Comparison of ENCODE assay signal across 12 cellular contexts in the genomic region with DNA sequence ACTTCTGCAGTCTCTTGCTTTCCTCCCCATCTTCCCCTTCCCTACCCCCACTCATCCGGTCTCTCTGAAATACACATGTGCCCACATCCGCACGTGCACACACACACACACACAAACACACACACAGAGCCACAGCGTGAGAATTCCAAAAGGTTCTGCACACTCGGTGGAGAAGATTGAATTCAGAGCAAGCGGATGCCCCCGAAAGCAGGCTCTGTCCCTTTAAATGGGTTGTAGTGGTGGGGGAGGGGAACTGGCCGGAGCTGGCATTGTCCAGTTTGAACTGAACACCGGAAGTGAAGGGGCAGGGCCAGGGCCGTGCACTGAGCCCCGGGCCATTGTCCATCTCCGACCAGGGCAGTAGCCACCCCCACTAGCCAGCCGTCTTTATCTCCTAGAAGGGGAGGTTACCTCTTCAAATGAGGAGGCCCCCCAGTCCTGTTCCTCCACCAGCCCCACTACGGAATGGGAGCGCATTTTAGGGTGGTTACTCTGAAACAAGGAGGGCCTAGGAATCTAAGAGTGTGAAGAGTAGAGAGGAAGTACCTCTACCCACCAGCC. TPM values are rescaled to one million over a fixed set of nuclear protein-coding genes. Genes with fewer than 3 reads are reported as not detected.
A peak's percentile ranks its signal among the peaks of the same experiment; 100 is the strongest.
DNase-seq lines count a peak whose midpoint lies in the region; ATAC-seq and TF ChIP-seq lines count a peak whose summit lies in the region.
"Had no signal": no experiment of that assay in that cellular context is flagged by ENCODE, and none has a peak within 500 bp of the region (broad histone marks: within the 10 kb centered on the region; RNA-seq: fewer than 3 reads in every experiment).

No MANE protein-coding gene starts in this region.

- H3K36me3 ChIP-seq in parathyroid adenoma (ENCODE audit: control insufficient read depth, insufficient read depth, low read length): no peaks in the 10 kb centered on the region
- H3K36me3 ChIP-seq in A673 (ENCODE audit: insufficient read depth, low read length, poor library complexity, severe bottlenecking): no peaks in the 10 kb centered on the region
- H3K36me3 ChIP-seq in suprapubic skin: no peaks in the 10 kb centered on the region

- intact Hi-C loops in A673 (cut with micrococcal nuclease; ENCODE audit: unreplicated experiment): no loop called here

- peak overlapping the region; percentile 41 to 67 for H3K4me3 Mint-ChIP-seq in activated T-cell treated with anti-CD3 and anti-CD28 coated beads, Interleukin-2, amount 50 U/mL, for 72 hours
- peak overlapping the region; percentile 84 for H3K4me3 Mint-ChIP-seq in endothelial cell (ENCODE audit: unreplicated experiment)

- ATAC-seq in activated T-cell treated with anti-CD3 and anti-CD28 coated beads, Interleukin-2, amount 50 U/mL, for 72 hours (replicated peaks in 1 of 2): no peak
- no peak for ATAC-seq in GM21737 (IDR thresholded peaks at IDR 0.05; ENCODE audit: unreplicated experiment)

- no peak overlapping the region for H3K9ac ChIP-seq in parathyroid adenoma
- H3K9ac ChIP-seq: GM23248 had no signal

- DNase-seq in activated T-cell treated with anti-CD3 and anti-CD28 coated beads, Interleukin-2, amount 50 U/mL, for 72 hours: no peak
- no peak for DNase-seq in activated T-cell treated with anti-CD3 and anti-CD28 coated beads, Interleukin-2, amount 50 U/mL, for 48 hours
- DNase-seq in NCI-H2227 (lab: John Stamatoyannopoulos, UW; ENCODE audit: unreplicated experiment) (peak; percentile 51), endothelial cell (ENCODE audit: low spot score) (peak; percentile 73), A673 (ENCODE audit: low spot score) (no peak), suprapubic skin (ENCODE audit: low spot score in 2 of 2) (no peak)
- DNase-seq: NCI-H774 had no signal

- no peaks in the 10 kb centered on the region for H3K36me3 Mint-ChIP-seq in activated T-cell treated with anti-CD3 and anti-CD28 coated beads, Interleukin-2, amount 50 U/mL, for 72 hours (ENCODE audit: insufficient read depth in 2 of 2)
- H3K36me3 Mint-ChIP-seq in endothelial cell (ENCODE audit: low read depth, unreplicated experiment): no peaks in the 10 kb centered on the region

- H3K27ac Mint-ChIP-seq in activated T-cell treated with anti-CD3 and anti-CD28 coated beads, Interleukin-2, amount 50 U/mL, for 72 hours: no peak overlapping the region
- H3K27ac Mint-ChIP-seq in endothelial cell (ENCODE audit: unreplicated experiment): peak overlapping the region; percentile 65

- no peaks in the 10 kb centered on the region for H3K79me2 ChIP-seq in parathyroid adenoma

- no peaks in the 10 kb centered on the region for H3K9me3 ChIP-seq in parathyroid adenoma (ENCODE audit: control insufficient read depth, low read length)
- H3K9me3 ChIP-seq in A673 (ENCODE audit: low read depth, low read length, poor library complexity, severe bottlenecking): no peaks in the 10 kb centered on the region
- H3K9me3 ChIP-seq in suprapubic skin: no peaks in the 10 kb centered on the region

- TF ChIP-seq CTCF in endothelial cell (IDR thresholded peaks at IDR 0.05; ENCODE audit: unreplicated experiment): no peak
- no peak for TF ChIP-seq CTCF in parathyroid adenoma (IDR thresholded peaks at IDR 0.05)
- no peak for TF ChIP-seq CTCF in A673 (conservative IDR thresholded peaks at IDR 0.05; ENCODE audit: low read depth, low read length)
- TF ChIP-seq CTCF in suprapubic skin (IDR thresholded peaks at IDR 0.05): no peak

- H3K27ac ChIP-seq in parathyroid adenoma (peak overlapping the region; percentile 49), A673 (ENCODE audit: low read depth, low read length, poor library complexity, severe bottlenecking) (no peak overlapping the region), suprapubic skin (no peak overlapping the region)
- H3K27ac ChIP-seq: epithelial cell of prostate, GM23248 had no signal

- POLR2A ChIA-PET in A673 (lab: Charles Lee; ENCODE audit: low non-redundant PET): no interaction called here

- peak overlapping the region; percentile 75 for H2AFZ ChIP-seq in parathyroid adenoma
- H2AFZ ChIP-seq: GM23248 had no signal

- peaks cover 59% of the 10 kb centered on the region for H3K27me3 Mint-ChIP-seq in activated T-cell treated with anti-CD3 and anti-CD28 coated beads, Interleukin-2, amount 50 U/mL, for 72 hours (ENCODE audit: low read depth)
- peaks cover 8% of the 10 kb centered on the region for H3K27me3 Mint-ChIP-seq in endothelial cell (ENCODE audit: unreplicated experiment)

- no peak for TF ChIP-seq EP300 in suprapubic skin (IDR thresholded peaks at IDR 0.05)

- no TSS peak for BruUV-seq in A673 (replicated peaks; lab: Mats Ljungman, UMichigan)

- TF ChIP-seq POLR2A in suprapubic skin (IDR thresholded peaks at IDR 0.05): no peak

- H3K27me3 ChIP-seq in parathyroid adenoma (ENCODE audit: control insufficient read depth, insufficient read depth, low read length): peaks cover 17% of the 10 kb centered on the region
- peaks cover 71% of the 10 kb centered on the region for H3K27me3 ChIP-seq in A673 (replicated peaks; ENCODE audit: insufficient read depth, low read depth, low read length, poor library complexity)
- H3K27me3 ChIP-seq in suprapubic skin: peaks cover 53% of the 10 kb centered on the region

- CTCF ChIA-PET in A673 (lab: Charles Lee): no interaction called here

- peaks cover 22% of the 10 kb centered on the region for H3K4me1 Mint-ChIP-seq in activated T-cell treated with anti-CD3 and anti-CD28 coated beads, Interleukin-2, amount 50 U/mL, for 72 hours (ENCODE audit: low read depth)
- peaks cover 33% of the 10 kb centered on the region for H3K4me1 Mint-ChIP-seq in endothelial cell (ENCODE audit: unreplicated experiment)

- 2% methylated on average over 10 of the region's 15 CpGs for WGBS in suprapubic skin

- H3K4me3 ChIP-seq in parathyroid adenoma (ENCODE audit: low read depth, low read length) (no peak overlapping the region), A673 (ENCODE audit: low read depth, low read length, poor library complexity, severe bottlenecking) (no peak overlapping the region), suprapubic skin (no peak overlapping the region)
- H3K4me3 ChIP-seq: GM23248 had no signal

- H3K9me3 Mint-ChIP-seq in activated T-cell treated with anti-CD3 and anti-CD28 coated beads, Interleukin-2, amount 50 U/mL, for 72 hours: no peaks in the 10 kb centered on the region
- no peaks in the 10 kb centered on the region for H3K9me3 Mint-ChIP-seq in endothelial cell (ENCODE audit: unreplicated experiment)

- H3K4me2 ChIP-seq in parathyroid adenoma (ENCODE audit: low read length): no peak overlapping the region

- no peaks in the 10 kb centered on the region for H3K4me1 ChIP-seq in parathyroid adenoma
- no peaks in the 10 kb centered on the region for H3K4me1 ChIP-seq in A673 (ENCODE audit: insufficient read depth, low read length, poor library complexity, severe bottlenecking)
- no peaks in the 10 kb centered on the region for H3K4me1 ChIP-seq in suprapubic skin

RNA-seq across cellular contexts. Expression of gene LIN28A, which starts 1.3 kb away (rescaled TPM):
- not detected for total RNA-seq in activated T-cell treated with anti-CD3 and anti-CD28 coated beads, Interleukin-2, amount 50 U/mL, for 72 hours
- total RNA-seq in endothelial cell (ENCODE audit: unreplicated experiment): 107 TPM
- 0.15 and 0.39 TPM in 2 replicates for total RNA-seq in A673 (2021)
- not detected for total RNA-seq in suprapubic skin
- total RNA-seq: GM23248, myocyte had no signal

RNA-seq across cellular contexts. Expression of gene DHDDS, which starts 22.9 kb away (rescaled TPM):
- 10 to 100 TPM; 39.5 to 43.6 TPM for total RNA-seq in activated T-cell treated with anti-CD3 and anti-CD28 coated beads, Interleukin-2, amount 50 U/mL, for 72 hours
- 63.5 TPM for total RNA-seq in endothelial cell (ENCODE audit: unreplicated experiment)
- 50.7 and 53.6 TPM in 2 replicates for total RNA-seq in A673 (2021)
- total RNA-seq in suprapubic skin: 10 to 100 TPM; 35.6 to 55.8 (median 45.3) TPM

RNA-seq across cellular contexts. Expression of gene ZNF683, which starts 36.7 kb away (rescaled TPM):
- under 1 TPM in 1 of 2 donors, not detected in 1; 0.25 TPM for total RNA-seq in activated T-cell treated with anti-CD3 and anti-CD28 coated beads, Interleukin-2, amount 50 U/mL, for 72 hours
- not detected for total RNA-seq in endothelial cell (ENCODE audit: unreplicated experiment)
- total RNA-seq in A673 (2021): not detected in 2 replicates
- total RNA-seq in suprapubic skin: not detected
- total RNA-seq: GM23248, myocyte had no signal

RNA-seq across cellular contexts. Expression of gene CRYBG2, which starts 55.3 kb away (rescaled TPM):
- 1 to 10 TPM; 1.6 to 2.3 TPM for total RNA-seq in activated T-cell treated with anti-CD3 and anti-CD28 coated beads, Interleukin-2, amount 50 U/mL, for 72 hours
- 1.4 TPM for total RNA-seq in endothelial cell (ENCODE audit: unreplicated experiment)
- not detected in 2 replicates for total RNA-seq in A673 (2021)
- total RNA-seq in suprapubic skin: 10 to 100 TPM; 47.8 to 96.9 (median 62.8) TPM
- total RNA-seq: GM23248, myocyte had no signal

Comparison
In these comparisons a context has a peak if more than half of its experiments do, and no peak if none do; other contexts are left out.
1. DNase-seq: peak in NCI-H2227 (single experiment) and endothelial cell (single experiment); none in activated T-cell treated with anti-CD3 and anti-CD28 coated beads, Interleukin-2, amount 50 U/mL, for 72 hours (0 of 2), activated T-cell treated with anti-CD3 and anti-CD28 coated beads, Interleukin-2, amount 50 U/mL, for 48 hours (0 of 2), A673 (single experiment) and suprapubic skin (0 of 2).
2. RNA of gene LIN28A, which starts 1.3 kb away (total RNA-seq): 107 TPM in endothelial cell (single experiment); 0.15 to 0.39 TPM in A673, not detected in activated T-cell treated with anti-CD3 and anti-CD28 coated beads, Interleukin-2, amount 50 U/mL, for 72 hours and not detected in suprapubic skin; every median in the first group is over 10 times any median in the second.